Comparison of ENCODE assay signal across 1 cellular context in the genomic region with DNA sequence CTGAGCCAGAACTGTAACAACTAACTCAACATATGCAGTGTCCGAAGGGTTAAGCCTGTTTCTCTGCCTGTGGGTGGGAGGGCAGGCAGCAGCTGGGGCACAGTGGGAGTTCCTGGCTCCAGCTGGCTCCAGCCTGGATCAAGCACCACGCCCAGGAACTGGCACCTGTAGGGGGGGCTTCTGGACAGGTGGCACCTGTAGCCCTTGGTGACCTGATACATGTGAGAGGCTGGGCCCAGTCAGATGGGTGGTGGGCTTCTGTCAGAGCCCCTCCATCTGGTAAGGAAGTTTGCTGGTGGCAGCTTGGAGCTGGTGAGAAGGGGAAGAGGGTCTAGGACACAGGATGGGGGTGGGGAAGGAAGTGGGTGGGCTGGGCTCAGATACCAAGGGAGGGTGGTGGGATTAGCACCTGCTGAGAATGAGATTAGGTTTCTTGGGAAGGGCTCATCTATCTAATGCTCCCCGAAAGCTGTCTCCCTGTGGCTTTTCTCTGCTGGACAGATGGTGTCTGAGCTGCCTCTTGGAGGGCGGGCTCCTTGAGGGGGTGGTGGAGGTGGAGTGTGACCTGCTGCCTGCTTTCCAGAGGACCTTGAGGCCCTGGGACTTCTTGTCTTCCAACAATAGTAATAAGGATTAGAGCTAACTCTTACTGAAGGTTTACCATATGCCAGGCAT.
TF ChIP-seq lines count a peak whose summit lies in the region.

No MANE protein-coding gene starts in this region.

TF ChIP-seq in H1, 55 proteins besides CTCF, POLR2A, EP300 and RAD21:
- TF ChIP-seq HDAC2 (IDR thresholded peaks at IDR 0.05; ENCODE audit: borderline replicate concordance in 1 of 2, low read depth in 2 of 2, low read length in 2 of 2), result peak; percentile 19 to 37; a peak in 1 of 4 replicates
- no peak for TF ChIP-seq RNF2 (IDR thresholded peaks at IDR 0.05; ENCODE audit: borderline replicate concordance, low read depth, low read length, missing control alignments, poor library complexity, severe bottlenecking)
- TF ChIP-seq TCF12 (IDR thresholded peaks at IDR 0.05; ENCODE audit: low read depth, low read length), result peak; percentile 85; the same call in 1 of the 2 replicates
- TF ChIP-seq MAFK (IDR thresholded peaks at IDR 0.05; ENCODE audit: low read depth, low read length), result no peak
- TF ChIP-seq JUND (IDR thresholded peaks at IDR 0.05; ENCODE audit: low read length), result no peak
- TF ChIP-seq SP4 (IDR thresholded peaks at IDR 0.05; ENCODE audit: low read length), result no peak
- no peak for TF ChIP-seq BCL11A (IDR thresholded peaks at IDR 0.05; ENCODE audit: low read depth in 2 of 2, low read length in 2 of 2)
- TF ChIP-seq NANOG (IDR thresholded peaks at IDR 0.05; ENCODE audit: insufficient read depth, low read depth, low read length, poor library complexity, severe bottlenecking), result no peak
- TF ChIP-seq SUZ12 (IDR thresholded peaks at IDR 0.05; ENCODE audit: low read length), result no peak
- TF ChIP-seq JUN (IDR thresholded peaks at IDR 0.05; ENCODE audit: low read depth, low read length), result no peak
- TF ChIP-seq, protein P1, sequence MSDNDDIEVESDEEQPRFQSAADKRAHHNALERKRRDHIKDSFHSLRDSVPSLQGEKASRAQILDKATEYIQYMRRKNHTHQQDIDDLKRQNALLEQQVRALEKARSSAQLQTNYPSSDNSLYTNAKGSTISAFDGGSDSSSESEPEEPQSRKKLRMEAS (IDR thresholded peaks at IDR 0.05), result 0 out of 2 replicates have a peak, but pooled peaks have one; percentile 15
- no peak for TF ChIP-seq ATF2 (IDR thresholded peaks at IDR 0.05; ENCODE audit: low read length)
- TF ChIP-seq, protein P2, sequence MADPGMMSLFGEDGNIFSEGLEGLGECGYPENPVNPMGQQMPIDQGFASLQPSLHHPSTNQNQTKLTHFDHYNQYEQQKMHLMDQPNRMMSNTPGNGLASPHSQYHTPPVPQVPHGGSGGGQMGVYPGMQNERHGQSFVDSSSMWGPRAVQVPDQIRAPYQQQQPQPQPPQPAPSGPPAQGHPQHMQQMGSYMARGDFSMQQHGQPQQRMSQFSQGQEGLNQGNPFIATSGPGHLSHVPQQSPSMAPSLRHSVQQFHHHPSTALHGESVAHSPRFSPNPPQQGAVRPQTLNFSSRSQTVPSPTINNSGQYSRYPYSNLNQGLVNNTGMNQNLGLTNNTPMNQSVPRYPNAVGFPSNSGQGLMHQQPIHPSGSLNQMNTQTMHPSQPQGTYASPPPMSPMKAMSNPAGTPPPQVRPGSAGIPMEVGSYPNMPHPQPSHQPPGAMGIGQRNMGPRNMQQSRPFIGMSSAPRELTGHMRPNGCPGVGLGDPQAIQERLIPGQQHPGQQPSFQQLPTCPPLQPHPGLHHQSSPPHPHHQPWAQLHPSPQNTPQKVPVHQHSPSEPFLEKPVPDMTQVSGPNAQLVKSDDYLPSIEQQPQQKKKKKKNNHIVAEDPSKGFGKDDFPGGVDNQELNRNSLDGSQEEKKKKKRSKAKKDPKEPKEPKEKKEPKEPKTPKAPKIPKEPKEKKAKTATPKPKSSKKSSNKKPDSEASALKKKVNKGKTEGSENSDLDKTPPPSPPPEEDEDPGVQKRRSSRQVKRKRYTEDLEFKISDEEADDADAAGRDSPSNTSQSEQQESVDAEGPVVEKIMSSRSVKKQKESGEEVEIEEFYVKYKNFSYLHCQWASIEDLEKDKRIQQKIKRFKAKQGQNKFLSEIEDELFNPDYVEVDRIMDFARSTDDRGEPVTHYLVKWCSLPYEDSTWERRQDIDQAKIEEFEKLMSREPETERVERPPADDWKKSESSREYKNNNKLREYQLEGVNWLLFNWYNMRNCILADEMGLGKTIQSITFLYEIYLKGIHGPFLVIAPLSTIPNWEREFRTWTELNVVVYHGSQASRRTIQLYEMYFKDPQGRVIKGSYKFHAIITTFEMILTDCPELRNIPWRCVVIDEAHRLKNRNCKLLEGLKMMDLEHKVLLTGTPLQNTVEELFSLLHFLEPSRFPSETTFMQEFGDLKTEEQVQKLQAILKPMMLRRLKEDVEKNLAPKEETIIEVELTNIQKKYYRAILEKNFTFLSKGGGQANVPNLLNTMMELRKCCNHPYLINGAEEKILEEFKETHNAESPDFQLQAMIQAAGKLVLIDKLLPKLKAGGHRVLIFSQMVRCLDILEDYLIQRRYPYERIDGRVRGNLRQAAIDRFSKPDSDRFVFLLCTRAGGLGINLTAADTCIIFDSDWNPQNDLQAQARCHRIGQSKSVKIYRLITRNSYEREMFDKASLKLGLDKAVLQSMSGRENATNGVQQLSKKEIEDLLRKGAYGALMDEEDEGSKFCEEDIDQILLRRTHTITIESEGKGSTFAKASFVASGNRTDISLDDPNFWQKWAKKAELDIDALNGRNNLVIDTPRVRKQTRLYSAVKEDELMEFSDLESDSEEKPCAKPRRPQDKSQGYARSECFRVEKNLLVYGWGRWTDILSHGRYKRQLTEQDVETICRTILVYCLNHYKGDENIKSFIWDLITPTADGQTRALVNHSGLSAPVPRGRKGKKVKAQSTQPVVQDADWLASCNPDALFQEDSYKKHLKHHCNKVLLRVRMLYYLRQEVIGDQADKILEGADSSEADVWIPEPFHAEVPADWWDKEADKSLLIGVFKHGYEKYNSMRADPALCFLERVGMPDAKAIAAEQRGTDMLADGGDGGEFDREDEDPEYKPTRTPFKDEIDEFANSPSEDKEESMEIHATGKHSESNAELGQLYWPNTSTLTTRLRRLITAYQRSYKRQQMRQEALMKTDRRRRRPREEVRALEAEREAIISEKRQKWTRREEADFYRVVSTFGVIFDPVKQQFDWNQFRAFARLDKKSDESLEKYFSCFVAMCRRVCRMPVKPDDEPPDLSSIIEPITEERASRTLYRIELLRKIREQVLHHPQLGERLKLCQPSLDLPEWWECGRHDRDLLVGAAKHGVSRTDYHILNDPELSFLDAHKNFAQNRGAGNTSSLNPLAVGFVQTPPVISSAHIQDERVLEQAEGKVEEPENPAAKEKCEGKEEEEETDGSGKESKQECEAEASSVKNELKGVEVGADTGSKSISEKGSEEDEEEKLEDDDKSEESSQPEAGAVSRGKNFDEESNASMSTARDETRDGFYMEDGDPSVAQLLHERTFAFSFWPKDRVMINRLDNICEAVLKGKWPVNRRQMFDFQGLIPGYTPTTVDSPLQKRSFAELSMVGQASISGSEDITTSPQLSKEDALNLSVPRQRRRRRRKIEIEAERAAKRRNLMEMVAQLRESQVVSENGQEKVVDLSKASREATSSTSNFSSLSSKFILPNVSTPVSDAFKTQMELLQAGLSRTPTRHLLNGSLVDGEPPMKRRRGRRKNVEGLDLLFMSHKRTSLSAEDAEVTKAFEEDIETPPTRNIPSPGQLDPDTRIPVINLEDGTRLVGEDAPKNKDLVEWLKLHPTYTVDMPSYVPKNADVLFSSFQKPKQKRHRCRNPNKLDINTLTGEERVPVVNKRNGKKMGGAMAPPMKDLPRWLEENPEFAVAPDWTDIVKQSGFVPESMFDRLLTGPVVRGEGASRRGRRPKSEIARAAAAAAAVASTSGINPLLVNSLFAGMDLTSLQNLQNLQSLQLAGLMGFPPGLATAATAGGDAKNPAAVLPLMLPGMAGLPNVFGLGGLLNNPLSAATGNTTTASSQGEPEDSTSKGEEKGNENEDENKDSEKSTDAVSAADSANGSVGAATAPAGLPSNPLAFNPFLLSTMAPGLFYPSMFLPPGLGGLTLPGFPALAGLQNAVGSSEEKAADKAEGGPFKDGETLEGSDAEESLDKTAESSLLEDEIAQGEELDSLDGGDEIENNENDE (IDR thresholded peaks at IDR 0.05; ENCODE audit: insufficient replicate concordance, low read length), result no peak
- no peak for TF ChIP-seq RFX5 (IDR thresholded peaks at IDR 0.05; ENCODE audit: borderline replicate concordance, low read depth, low read length)
- no peak for TF ChIP-seq GTF2F1 (IDR thresholded peaks at IDR 0.05; ENCODE audit: borderline replicate concordance, low read depth, low read length)
- TF ChIP-seq E2F6 (IDR thresholded peaks at IDR 0.05), result no peak
- peak; percentile 68 for TF ChIP-seq CTBP2 (IDR thresholded peaks at IDR 0.05; ENCODE audit: borderline replicate concordance, insufficient read depth, insufficient read length, low read length)
- no peak for TF ChIP-seq SIRT6 (IDR thresholded peaks at IDR 0.05; ENCODE audit: low read length)
- TF ChIP-seq ZNF274 (IDR thresholded peaks at IDR 0.05; ENCODE audit: borderline replicate concordance, extremely low read depth, low read length), result no peak
- 0 out of 2 replicates have a peak, but pooled peaks have one; percentile 16 for TF ChIP-seq YY1 (IDR thresholded peaks at IDR 0.05; ENCODE audit: low read depth, low read length)
- no peak for TF ChIP-seq TAF1 (IDR thresholded peaks at IDR 0.05; ENCODE audit: low read depth, low read length)
- TF ChIP-seq ASH2L (IDR thresholded peaks at IDR 0.05; ENCODE audit: low read length), result peak; percentile 52
TF ChIP-seq in H1: peak in this region for 6.
